21 cellular contexts compared by ENCODE assay signal in genomic region chr2:207341816-207342215, GRCh38.
A peak's percentile ranks its signal among the peaks of the same experiment; 100 is the strongest.
DNase-seq lines count a peak whose midpoint lies in the region; ATAC-seq and TF ChIP-seq lines count a peak whose summit lies in the region.
"Had no signal": no experiment of that assay in that cellular context is flagged by ENCODE, and none has a peak within 500 bp of the region (broad histone marks: within the 10 kb centered on the region; RNA-seq: fewer than 3 reads in every experiment).

No MANE protein-coding gene starts in this region.

- intact Hi-C loops in MCF 10A (cut with micrococcal nuclease), result loop anchor here (5.0 kb wide), 1 partner anchor 360 kb away; no protein-coding TSS in a partner anchor
- intact Hi-C loops in breast epithelium (cut with DNase I; ENCODE audit: low total_unique reads), result no loop called here

- no peak for ATAC-seq in gastroesophageal sphincter
- ATAC-seq: heart right ventricle, left colon, pancreas had no signal

- no peak overlapping the region for H3K4me3 Mint-ChIP-seq in MCF 10A (ENCODE audit: unreplicated experiment)
- H3K4me3 Mint-ChIP-seq in endodermal cell, result no peak overlapping the region
- H3K4me3 Mint-ChIP-seq: CD8-positive, alpha-beta memory T cell had no signal

- H3K36me3 Mint-ChIP-seq in MCF 10A (ENCODE audit: insufficient read depth, unreplicated experiment) (peaks cover 4% of the 10 kb centered on the region), endodermal cell (ENCODE audit: low read depth) (no peaks in the 10 kb centered on the region)

- no peak for TF ChIP-seq POLR2A in breast epithelium (IDR thresholded peaks at IDR 0.05)
- no peak for TF ChIP-seq POLR2A in gastroesophageal sphincter (IDR thresholded peaks at IDR 0.05)

- no TSS peak for BruUV-seq in MCF 10A (replicated peaks; lab: Mats Ljungman, UMichigan)

- no peak overlapping the region for H3K4me3 ChIP-seq in breast epithelium
- H3K4me3 ChIP-seq in endodermal cell (ENCODE audit: low read length), result no peak overlapping the region
- no peak overlapping the region for H3K4me3 ChIP-seq in gastroesophageal sphincter
- H3K4me3 ChIP-seq: coronary artery, esophagus muscularis mucosa, heart right ventricle, pancreas, spleen, vagina had no signal

- H3K9me3 ChIP-seq in breast epithelium, result no peaks in the 10 kb centered on the region
- H3K9me3 ChIP-seq in endodermal cell (ENCODE audit: control insufficient read depth, low read length), result no peaks in the 10 kb centered on the region
- peaks cover 0 to 3% (median 0%) of the 10 kb centered on the region in 3 donors for H3K9me3 ChIP-seq in gastroesophageal sphincter
- H3K9me3 ChIP-seq: esophagus muscularis mucosa, pancreas, vagina had no signal

- CTCF ChIA-PET in MCF 10A (lab: Yijun Ruan, JAX), result interaction anchor here (0.6 to 1.4 kb wide), 5 partner anchors 10 to 200 kb away, joined by 3 to 6 read pairs (median 3); no protein-coding TSS in a partner anchor

- TF ChIP-seq CTCF in MCF 10A (IDR thresholded peaks at IDR 0.05; ENCODE audit: unreplicated experiment) (no peak), breast epithelium (IDR thresholded peaks at IDR 0.05) (no peak), endodermal cell (conservative IDR thresholded peaks at IDR 0.05) (peak; percentile 68), gastroesophageal sphincter (IDR thresholded peaks at IDR 0.05) (no peak)

- H3K4me1 Mint-ChIP-seq in MCF 10A (ENCODE audit: insufficient read depth, unreplicated experiment) (peaks cover 16% of the 10 kb centered on the region), endodermal cell (peaks cover 29% of the 10 kb centered on the region)

- H3K9ac ChIP-seq in endodermal cell (ENCODE audit: extremely low read depth, low read length, poor library complexity, severe bottlenecking), result no peak overlapping the region

- H3K27me3 ChIP-seq in breast epithelium (no peaks in the 10 kb centered on the region), endodermal cell (ENCODE audit: control insufficient read depth, insufficient read depth, low read length, poor library complexity, severe bottlenecking) (no peaks in the 10 kb centered on the region), gastroesophageal sphincter (no peaks in the 10 kb centered on the region)
- H3K27me3 ChIP-seq: esophagus muscularis mucosa, heart right ventricle, pancreas, spleen, vagina had no signal

- no peaks in the 10 kb centered on the region for H3K4me1 ChIP-seq in breast epithelium
- H3K4me1 ChIP-seq in endodermal cell (ENCODE audit: control insufficient read depth, insufficient read depth, low read length), result peaks cover 5% of the 10 kb centered on the region
- peaks cover 0 to 16% (median 0%) of the 10 kb centered on the region in 3 donors for H3K4me1 ChIP-seq in gastroesophageal sphincter
- H3K4me1 ChIP-seq: pancreas, vagina had no signal

- H3K27ac ChIP-seq in breast epithelium (no peak overlapping the region), endodermal cell (ENCODE audit: low read depth, low read length) (no peak overlapping the region), gastroesophageal sphincter (no peak overlapping the region)
- H3K27ac ChIP-seq: coronary artery, esophagus muscularis mucosa, heart right ventricle, pancreas, spleen, vagina, VCaP had no signal

- DNase-seq in MCF 10A (ENCODE audit: unreplicated experiment), result peak; percentile 35
- DNase-seq in breast epithelium (ENCODE audit: low spot score in 2 of 2), result no peak
- peak; percentile 42 for DNase-seq in M059J (ENCODE audit: low read depth)
- DNase-seq in endodermal cell, result peak; percentile 55
- peak; percentile 25 for DNase-seq in renal cortical epithelial cell (ENCODE audit: low read depth)
- no peak for DNase-seq in NCI-H1105 treated with DMSO at 0.1 percent for 48 hours (lab: John Stamatoyannopoulos, UW)
- DNase-seq in activated CD4-positive, alpha-beta T cell treated with anti-CD3 and anti-CD28 coated beads for 48 hours, result no peak
- DNase-seq: activated gamma-delta T cell; anterior cingulate cortex; CD8-positive, alpha-beta memory T cell; heart right ventricle; left colon; NCI-H187; NCI-H510A treated with DMSO at 0.1 percent for 48 hours; pancreas; spleen had no signal

- TF ChIP-seq EP300 in gastroesophageal sphincter (IDR thresholded peaks at IDR 0.05), result no peak

- H3K9me3 Mint-ChIP-seq in MCF 10A (ENCODE audit: unreplicated experiment) (peaks cover 7% of the 10 kb centered on the region), endodermal cell (peaks cover 16% of the 10 kb centered on the region)

- H3K27me3 Mint-ChIP-seq in MCF 10A (ENCODE audit: insufficient read depth, unreplicated experiment) (no peaks in the 10 kb centered on the region), endodermal cell (ENCODE audit: insufficient read depth) (no peaks in the 10 kb centered on the region)

- H3K36me3 ChIP-seq in breast epithelium (no peaks in the 10 kb centered on the region), endodermal cell (ENCODE audit: control insufficient read depth, insufficient read depth, low read length) (no peaks in the 10 kb centered on the region), gastroesophageal sphincter (no peaks in the 10 kb centered on the region)
- H3K36me3 ChIP-seq: esophagus muscularis mucosa, heart right ventricle, pancreas, spleen, vagina had no signal

- POLR2A ChIA-PET in MCF 10A (lab: Yijun Ruan, JAX), result interaction anchor here (0.7 to 9.7 kb wide), 3 partner anchors 60 to 177 kb away, joined by 3 to 194 read pairs (median 4); partner anchors contain the start of gene KLF7

- H3K27ac Mint-ChIP-seq in MCF 10A (ENCODE audit: low read depth, unreplicated experiment) (no peak overlapping the region), endodermal cell (no peak overlapping the region)
- H3K27ac Mint-ChIP-seq: CD8-positive, alpha-beta memory T cell had no signal

Comparison
In these comparisons a context has a peak if more than half of its experiments do, and no peak if none do; other contexts are left out.
1. DNase-seq: peak in MCF 10A (single experiment), M059J (single experiment), endodermal cell (single experiment) and renal cortical epithelial cell (single experiment); none in breast epithelium (0 of 2), NCI-H1105 treated with DMSO at 0.1 percent for 48 hours (single experiment) and activated CD4-positive, alpha-beta T cell treated with anti-CD3 and anti-CD28 coated beads for 48 hours (single experiment).